Comparison of ENCODE assay signal across 1 cellular context in genomic region chr5:143405747-143406098, GRCh38.
TF ChIP-seq lines count a peak whose summit lies in the region.

No MANE protein-coding gene starts in this region.

TF ChIP-seq in K562, 482 proteins besides CTCF, POLR2A, EP300 and RAD21 (continued from another document):
- 0 out of 2 replicates have a peak, but pooled peaks have one; percentile 10 for TF ChIP-seq CREB3 (tag; conservative IDR thresholded peaks at IDR 0.05; ENCODE audit: low read depth)
- TF ChIP-seq CHAMP1 (IDR thresholded peaks at IDR 0.05), result 0 out of 2 replicates have a peak, but pooled peaks have one; percentile 11
